ENCODE assay signal across 6 cellular contexts in genomic region chr6:30009113-30009512, GRCh38.
"Had no signal": no experiment of that assay in that cellular context is flagged by ENCODE, and none has a peak within 500 bp of the region (broad histone marks: within the 10 kb centered on the region; RNA-seq: fewer than 3 reads in every experiment).

No MANE protein-coding gene starts in this region.

- H3K27ac Mint-ChIP-seq: IgD-negative memory B cell had no signal

- ATAC-seq: HepG2, K562 had no signal

- H3K4me3 ChIP-seq: K562 had no signal

- DNase-seq: IMR-90, KBM-7 had no signal

- H3K27ac ChIP-seq: HL-60 had no signal

- H3K9me3 Mint-ChIP-seq: IgD-negative memory B cell had no signal
